In the genomic region with DNA sequence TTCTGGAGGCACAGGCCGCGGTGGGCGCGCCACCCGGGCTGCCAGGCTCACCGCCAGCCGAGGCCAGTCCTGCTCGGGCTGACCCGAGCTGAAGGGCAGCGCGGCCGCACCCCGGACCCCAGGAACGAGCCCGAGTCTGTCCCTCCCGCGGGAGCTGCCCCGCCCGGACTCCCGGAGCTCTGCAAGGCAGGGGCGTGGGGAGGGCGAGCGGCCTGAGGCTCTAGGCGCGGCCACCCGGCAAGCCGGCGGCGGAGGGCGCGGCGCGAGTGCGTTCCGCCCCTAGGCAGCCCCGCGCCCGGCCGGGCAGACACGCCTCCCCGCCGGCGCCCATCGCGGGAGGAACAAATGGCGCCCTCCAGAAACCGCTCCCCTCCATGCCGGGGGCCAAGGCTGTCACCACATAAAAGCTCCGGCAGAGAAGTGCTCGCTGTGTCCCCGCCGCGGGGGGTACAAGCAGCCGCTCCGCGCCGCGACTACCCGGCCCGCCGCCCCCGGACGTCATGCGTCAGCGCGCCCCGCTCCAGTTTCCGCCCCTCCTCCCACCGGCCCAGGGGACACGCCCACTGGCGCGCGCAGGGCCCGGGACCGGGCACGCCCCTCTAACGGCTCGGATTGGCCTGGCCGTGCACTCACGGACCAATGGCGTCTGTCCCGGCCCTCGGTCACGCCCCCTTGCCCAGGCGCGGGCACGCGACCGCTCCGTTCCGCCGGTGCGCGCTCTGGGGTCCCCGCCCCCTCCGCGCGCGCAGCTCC, we compare ENCODE assay signal across 8 cellular contexts. TPM values are rescaled to one million over a fixed set of nuclear protein-coding genes. Genes with fewer than 3 reads are reported as not detected.
DNase-seq lines count a peak whose midpoint lies in the region; ATAC-seq and TF ChIP-seq lines count a peak whose summit lies in the region.

No MANE protein-coding gene starts in this region.

- H3K27me3 ChIP-seq in ascending aorta, result no peaks in the 10 kb centered on the region
- H3K27me3 ChIP-seq in right cardiac atrium (ENCODE audit: control insufficient read depth, insufficient read depth), result no peaks in the 10 kb centered on the region
- no peaks in the 10 kb centered on the region for H3K27me3 ChIP-seq in psoas muscle (ENCODE audit: insufficient read depth in 3 of 3, low read length in 2 of 3)

- H3K27me3 Mint-ChIP-seq in T-helper 2 cell treated with Interferon-gamma antibody and Interleukin-4, amounts not matched to agents 5 μg/mL and 100 μg/mL, for 36 hours (ENCODE audit: low read depth), result no peaks in the 10 kb centered on the region

- H3K27ac Mint-ChIP-seq in T-helper 2 cell treated with Interferon-gamma antibody and Interleukin-4, amounts not matched to agents 5 μg/mL and 100 μg/mL, for 36 hours, result peak overlapping the region; percentile 81

- intact Hi-C loops in ascending aorta (cut with DNase I), result loop anchor here (1.0 to 10.0 kb wide), 10 partner anchors 39 to 544 kb away; a partner anchor contains a TSS
- intact Hi-C loops in right cardiac atrium (cut with DNase I), result loop anchor here in 3 of 4 donors (2.0 to 10.0 kb wide), 6 partner anchors 36 to 159 kb away; no protein-coding TSS in a partner anchor
- intact Hi-C loops in psoas muscle (cut with DNase I), result loop anchor here (1.0 to 5.0 kb wide), 4 partner anchors 66 to 334 kb away; a partner anchor contains a TSS

- TF ChIP-seq CTCF in ascending aorta (IDR thresholded peaks at IDR 0.05) (no peak), psoas muscle (IDR thresholded peaks at IDR 0.05) (no peak)

- H3K9me3 Mint-ChIP-seq in T-helper 2 cell treated with Interferon-gamma antibody and Interleukin-4, amounts not matched to agents 5 μg/mL and 100 μg/mL, for 36 hours, result peaks cover 8% of the 10 kb centered on the region

- peak overlapping the region; percentile 70 for H3K4me3 Mint-ChIP-seq in T-helper 2 cell treated with Interferon-gamma antibody and Interleukin-4, amounts not matched to agents 5 μg/mL and 100 μg/mL, for 36 hours

- peaks cover 37% of the 10 kb centered on the region for H3K36me3 Mint-ChIP-seq in T-helper 2 cell treated with Interferon-gamma antibody and Interleukin-4, amounts not matched to agents 5 μg/mL and 100 μg/mL, for 36 hours (ENCODE audit: low read depth)

- no peaks in the 10 kb centered on the region for H3K36me3 ChIP-seq in ascending aorta
- H3K36me3 ChIP-seq in psoas muscle (ENCODE audit: insufficient read depth in 1 of 2, low read depth in 1 of 2), result no peaks in the 10 kb centered on the region
- H3K36me3 ChIP-seq in urinary bladder (ENCODE audit: insufficient read depth), result no peaks in the 10 kb centered on the region

- DNase-seq in NCI-H146 treated with DMSO at 0.1 percent for 48 hours (lab: John Stamatoyannopoulos, UW; ENCODE audit: unreplicated experiment) (peak; percentile 77), ascending aorta (ENCODE audit: low spot score in 2 of 2) (peak; percentile 93 to 99), right cardiac atrium (peak; percentile 94 to 100 (median 99)), psoas muscle (peak; percentile 94 to 100)
- peak; percentile 99 for DNase-seq in T-helper 2 cell treated with Interferon-gamma antibody and Interleukin-4, amounts not matched to agents 5 μg/mL and 100 μg/mL, for 36 hours (ENCODE audit: low spot score)

- ATAC-seq in GM18502 (IDR thresholded peaks at IDR 0.05; ENCODE audit: poor library complexity, unreplicated experiment) (peak; percentile 69), HG02885 (IDR thresholded peaks at IDR 0.05; ENCODE audit: poor library complexity, unreplicated experiment) (peak; percentile 66), right cardiac atrium (peak; percentile 93), psoas muscle (peak; percentile 91 to 96 (median 92))

- peaks cover 40% of the 10 kb centered on the region for H3K4me1 Mint-ChIP-seq in T-helper 2 cell treated with Interferon-gamma antibody and Interleukin-4, amounts not matched to agents 5 μg/mL and 100 μg/mL, for 36 hours (ENCODE audit: low read depth)

- H3K27ac ChIP-seq in ascending aorta (peak overlapping the region; percentile 95 to 99), right cardiac atrium (ENCODE audit: low read length) (peak overlapping the region; percentile 96), psoas muscle (peak overlapping the region; percentile 97), urinary bladder (ENCODE audit: low read depth) (peak overlapping the region; percentile 99)

- H3K4me3 ChIP-seq in ascending aorta (peak overlapping the region; percentile 74 to 90), right cardiac atrium (ENCODE audit: low read length) (peak overlapping the region; percentile 96), psoas muscle (peak overlapping the region; percentile 79), urinary bladder (ENCODE audit: low read depth, low read length) (peak overlapping the region; percentile 95)

- H3K9me3 ChIP-seq in ascending aorta (no peaks in the 10 kb centered on the region), right cardiac atrium (ENCODE audit: control insufficient read depth, low read length) (no peaks in the 10 kb centered on the region), psoas muscle (no peaks in the 10 kb centered on the region)

- under 1% methylated on average over 99 of the region's 99 CpGs for WGBS in right cardiac atrium
- WGBS in psoas muscle, 3 donors, result 0% methylated on average over 64 to 99 of the region's 99 CpGs
- under 1% methylated on average over 99 of the region's 99 CpGs for WGBS in urinary bladder

- peaks cover 5 to 26% of the 10 kb centered on the region in 2 donors for H3K4me1 ChIP-seq in ascending aorta
- H3K4me1 ChIP-seq in right cardiac atrium (ENCODE audit: control insufficient read depth, insufficient read depth, low read length), result peaks cover 14% of the 10 kb centered on the region
- peaks cover 32% of the 10 kb centered on the region for H3K4me1 ChIP-seq in psoas muscle
- peaks cover 3% of the 10 kb centered on the region for H3K4me1 ChIP-seq in urinary bladder (ENCODE audit: insufficient read depth)

RNA-seq across cellular contexts. Expression of a gene that starts 0.5 kb away (rescaled TPM):
- total RNA-seq in ascending aorta, result 235 TPM
- total RNA-seq in right cardiac atrium, result 100 to 1,000 TPM in 2 of 4 donors, 10 to 100 TPM in 2; 42.3 to 108 (median 88.2) TPM
- 52.7 TPM for polyA plus RNA-seq in right cardiac atrium
- 10 to 100 TPM; 11.9 to 45.6 (median 25.2) TPM for total RNA-seq in psoas muscle
- 10 to 100 TPM; 14.5 to 29.0 (median 20.4) TPM for polyA plus RNA-seq in psoas muscle
- total RNA-seq in urinary bladder, result 24.3 TPM
- polyA plus RNA-seq in urinary bladder, result 65.0 TPM

Comparison
In these comparisons a context has a peak if more than half of its experiments do, and no peak if none do; other contexts are left out.
1. Peak in every context shown above with its lines: DNase-seq, ATAC-seq, H3K4me3 ChIP-seq and H3K27ac ChIP-seq.